ENCODE assay signal across 8 cellular contexts in the genomic region with DNA sequence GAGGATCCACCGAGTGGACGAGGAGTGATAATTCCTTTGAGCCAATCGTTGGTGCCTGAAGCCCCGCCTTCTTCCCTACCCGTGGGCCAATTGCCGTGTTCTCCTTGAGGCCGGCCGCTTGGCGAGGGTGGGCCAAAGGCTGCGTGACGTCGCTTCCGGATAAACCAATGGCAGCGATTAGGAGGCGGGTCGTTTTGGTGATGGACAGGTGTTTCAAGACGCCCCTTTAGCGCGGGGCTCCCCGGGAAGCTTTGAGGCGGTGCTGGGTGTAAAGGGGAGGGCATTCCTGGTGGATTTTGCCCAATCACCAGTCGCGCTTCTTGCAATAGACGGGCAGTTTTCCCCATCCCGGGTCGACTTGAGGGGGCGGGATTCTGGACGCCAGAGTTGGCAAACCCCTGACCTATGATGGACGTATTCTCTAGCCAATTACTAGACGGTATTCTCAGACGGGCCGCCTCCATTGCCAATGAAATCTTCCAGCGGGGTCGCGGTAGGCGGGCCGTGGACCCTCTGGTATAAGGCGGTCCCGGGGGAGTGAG. TPM values are rescaled to one million over a fixed set of nuclear protein-coding genes. Genes with fewer than 3 reads are reported as not detected.
A peak's percentile ranks its signal among the peaks of the same experiment; 100 is the strongest.
DNase-seq lines count a peak whose midpoint lies in the region; ATAC-seq and TF ChIP-seq lines count a peak whose summit lies in the region.

No MANE protein-coding gene starts in this region.

- H3K27me3 ChIP-seq in BE2C (no peaks in the 10 kb centered on the region), left lung (no peaks in the 10 kb centered on the region)

- intact Hi-C loops in left lung (cut with DNase I): no loop called here

- no peak for TF ChIP-seq CTCF in BE2C (IDR thresholded peaks at IDR 0.05; ENCODE audit: low read depth, low read length)
- TF ChIP-seq CTCF in left lung (IDR thresholded peaks at IDR 0.05): no peak

- H3K9me3 ChIP-seq in BE2C (no peaks in the 10 kb centered on the region), left lung (no peaks in the 10 kb centered on the region)

- peak; percentile 99 for DNase-seq in BE2C
- DNase-seq in NCI-H748 (lab: John Stamatoyannopoulos, UW; ENCODE audit: unreplicated experiment): peak; percentile 100
- peak; percentile 98 for DNase-seq in activated CD4-positive, alpha-beta T cell treated with anti-CD3 and anti-CD28 coated beads, Interleukin-2, amount 50 U/mL, for 4 hours
- DNase-seq in dermis blood vessel endothelial cell: peak; percentile 100
- peak; percentile 96 to 100 for DNase-seq in left lung
- peak; percentile 97 for DNase-seq in stimulated activated CD4-positive, alpha-beta T cell treated with anti-CD3 and anti-CD28 coated beads, Interleukin-2, amount 100 ng/mL, for 4 hours (ENCODE audit: low read depth)

- peaks cover 12% of the 10 kb centered on the region for H3K4me1 ChIP-seq in BE2C
- H3K4me1 ChIP-seq in left lung: peaks cover 21 to 55% of the 10 kb centered on the region in 2 donors

- peak overlapping the region; percentile 86 to 95 for H3K27ac ChIP-seq in left lung

- peaks cover 17% of the 10 kb centered on the region for H3K36me3 ChIP-seq in BE2C
- peaks cover 0 to 14% of the 10 kb centered on the region in 2 donors for H3K36me3 ChIP-seq in left lung

- peak; percentile 66 for ATAC-seq in GM19395 (IDR thresholded peaks at IDR 0.05; ENCODE audit: unreplicated experiment)
- ATAC-seq in HG03558 (IDR thresholded peaks at IDR 0.05; ENCODE audit: extremely low read depth, unreplicated experiment): peak; percentile 43
- ATAC-seq in left lung: peak; percentile 83

- H3K4me3 ChIP-seq in BE2C (ENCODE audit: low read depth, low read length): peak overlapping the region; percentile 98
- H3K4me3 ChIP-seq in left lung: peak overlapping the region; percentile 99 to 100

RNA-seq across cellular contexts. Expression of a gene that starts 0.3 kb away (rescaled TPM):
- 665 TPM for polyA plus RNA-seq in BE2C (2012; ENCODE audit: insufficient read depth, insufficient read length, low read depth)
- total RNA-seq in dermis blood vessel endothelial cell (282 and 338 TPM in 2 replicates), left lung (100 to 1,000 TPM in 1 of 2 donors, 10 to 100 TPM in 1; 79.3 to 137 TPM)

RNA-seq across cellular contexts. Expression of a gene that starts 11.0 kb away (rescaled TPM):
- polyA plus RNA-seq in BE2C (2012; ENCODE audit: insufficient read depth, insufficient read length, low read depth): 9.4 TPM
- total RNA-seq in dermis blood vessel endothelial cell (3.1 and 9.2 TPM in 2 replicates), left lung (10 to 100 TPM; 20.6 to 22.2 TPM)

RNA-seq across cellular contexts. Expression of a gene that starts 11.1 kb away (rescaled TPM):
- polyA plus RNA-seq in BE2C (2012; ENCODE audit: insufficient read depth, insufficient read length, low read depth): 57.1 TPM
- 47.3 and 79.9 TPM in 2 replicates for total RNA-seq in dermis blood vessel endothelial cell
- 10 to 100 TPM; 81.2 to 93.6 TPM for total RNA-seq in left lung

RNA-seq across cellular contexts. Expression of a gene that starts 12.6 kb away (rescaled TPM):
- polyA plus RNA-seq in BE2C (2012; ENCODE audit: insufficient read depth, insufficient read length, low read depth): 3.8 TPM
- 0.70 and 1.5 TPM in 2 replicates for total RNA-seq in dermis blood vessel endothelial cell
- total RNA-seq in left lung: 1 to 10 TPM in 1 of 2 donors, under 1 TPM in 1; 0.93 to 2.0 TPM

RNA-seq across cellular contexts. Expression of a gene that starts 14.2 kb away (rescaled TPM):
- 45.4 TPM for polyA plus RNA-seq in BE2C (2012; ENCODE audit: insufficient read depth, insufficient read length, low read depth)
- total RNA-seq in dermis blood vessel endothelial cell (19.1 and 19.5 TPM in 2 replicates), left lung (10 to 100 TPM in 1 of 2 donors, 1 to 10 TPM in 1; 6.2 to 11.3 TPM)

Comparison
In these comparisons a context has a peak if more than half of its experiments do, and no peak if none do; other contexts are left out.
1. Peak in every context shown above with its lines: DNase-seq, ATAC-seq, H3K4me3 ChIP-seq and H3K27ac ChIP-seq.